In the genomic region with DNA sequence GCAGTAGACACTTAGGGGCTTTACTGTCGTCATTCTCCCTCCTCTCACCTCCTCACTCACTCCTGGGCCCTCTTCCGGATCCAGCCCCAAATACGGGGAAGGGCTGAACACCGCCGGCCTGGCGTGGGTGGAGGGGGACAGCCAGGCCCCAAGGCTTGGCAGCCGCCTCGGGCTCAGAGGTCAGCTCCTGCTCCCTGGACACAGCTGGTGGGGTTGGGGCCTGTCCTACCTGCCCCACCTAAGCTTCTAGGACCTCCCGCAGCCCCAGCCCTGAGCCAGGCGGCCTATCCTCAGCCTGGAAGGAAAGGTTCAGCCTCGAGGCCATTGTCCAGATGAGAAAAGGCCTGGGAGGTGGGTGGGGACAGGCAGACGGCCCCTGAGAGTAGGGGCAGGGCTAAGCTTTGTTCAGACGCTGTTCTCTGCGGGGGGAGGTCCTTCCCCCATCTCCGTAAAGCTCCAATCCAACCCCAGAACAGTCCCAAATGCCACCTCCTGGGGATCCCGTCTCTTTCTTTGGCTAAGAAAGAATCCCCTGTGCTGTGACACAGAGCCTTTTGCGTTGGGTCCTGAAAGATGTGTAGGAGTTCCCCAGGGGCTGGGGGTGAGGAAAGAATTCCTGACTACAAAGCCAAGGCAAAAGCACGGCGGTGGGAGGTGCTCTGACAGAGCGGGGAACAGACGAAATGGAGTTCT, we compare ENCODE assay signal across 8 cellular contexts. TPM values are rescaled to one million over a fixed set of nuclear protein-coding genes. Genes with fewer than 3 reads are reported as not detected.
A peak's percentile ranks its signal among the peaks of the same experiment; 100 is the strongest.
DNase-seq lines count a peak whose midpoint lies in the region; ATAC-seq lines count a peak whose summit lies in the region.

No MANE protein-coding gene starts in this region.

- H3K4me1 Mint-ChIP-seq in activated naive CD8-positive, alpha-beta T cell treated with anti-CD3 and anti-CD28 coated beads for 36 hours, result peaks cover 15% of the 10 kb centered on the region
- peaks cover 11 to 23% of the 10 kb centered on the region in 2 donors for H3K4me1 Mint-ChIP-seq in stimulated activated naive B cell treated with anti-CD40 and anti-IgM and Interleukin-4, amounts not matched to agents 10 μg/mL and 1 μg/mL and 100 μg/mL, for 72 hours

- H3K27ac Mint-ChIP-seq in activated naive CD8-positive, alpha-beta T cell treated with anti-CD3 and anti-CD28 coated beads for 36 hours, result no peak overlapping the region
- H3K27ac Mint-ChIP-seq in stimulated activated naive B cell treated with anti-CD40 and anti-IgM and Interleukin-4, amounts not matched to agents 10 μg/mL and 1 μg/mL and 100 μg/mL, for 72 hours, result peak overlapping the region; percentile 79

- no peaks in the 10 kb centered on the region for H3K27me3 Mint-ChIP-seq in activated naive CD8-positive, alpha-beta T cell treated with anti-CD3 and anti-CD28 coated beads for 36 hours
- H3K27me3 Mint-ChIP-seq in stimulated activated naive B cell treated with anti-CD40 and anti-IgM and Interleukin-4, amounts not matched to agents 10 μg/mL and 1 μg/mL and 100 μg/mL, for 72 hours, result no peaks in the 10 kb centered on the region

- no peak for ATAC-seq in stimulated activated naive B cell treated with anti-CD40 and anti-IgM and Interleukin-4, amounts not matched to agents 10 μg/mL and 1 μg/mL and 100 μg/mL, for 72 hours (replicated peaks)

- 1% methylated on average over 20 of the region's 21 CpGs for WGBS in HUES64
- no CpG with 5 or more reads among the region's 21 CpGs for WGBS in iPS DF 6.9 (ENCODE audit: insufficient coverage, insufficient read length)

- H3K9me3 ChIP-seq in HUES64 (ENCODE audit: insufficient read depth, low read depth, low read length) (no peaks in the 10 kb centered on the region), iPS DF 6.9 (ENCODE audit: control insufficient read depth, insufficient read depth, low read length) (no peaks in the 10 kb centered on the region)

- H3K27ac ChIP-seq in HUES64 (ENCODE audit: low read depth, low read length) (peak overlapping the region; percentile 99), iPS DF 6.9 (ENCODE audit: low read length) (peak overlapping the region; percentile 16)

- H3K27me3 ChIP-seq in HUES64 (ENCODE audit: insufficient read depth, low read length) (no peaks in the 10 kb centered on the region), iPS DF 6.9 (ENCODE audit: control insufficient read depth, insufficient read depth, low read length) (no peaks in the 10 kb centered on the region)

- H3K4me1 ChIP-seq in HUES64 (ENCODE audit: insufficient read depth, low read length) (peaks cover 11% of the 10 kb centered on the region), iPS DF 6.9 (ENCODE audit: control insufficient read depth, insufficient read depth, low read length) (peaks cover 3% of the 10 kb centered on the region)

- no peak for DNase-seq in activated naive CD8-positive, alpha-beta T cell treated with anti-CD3 and anti-CD28 coated beads for 36 hours
- peak; percentile 91 for DNase-seq in iPS DF 6.9 (ENCODE audit: low read depth, low spot score)
- DNase-seq in stimulated activated naive B cell treated with anti-CD40 and anti-IgM and Interleukin-4, amounts not matched to agents 10 μg/mL and 1 μg/mL and 100 μg/mL, for 72 hours, result no peak
- no peak for DNase-seq in NAMALWA (ENCODE audit: low spot score)
- no peak for DNase-seq in mesenteric fat pad (ENCODE audit: low spot score)
- no peak for DNase-seq in SW 1271 (lab: John Stamatoyannopoulos, UW)
- no peak for DNase-seq in activated CD4-positive, alpha-beta T cell treated with anti-CD3 and anti-CD28 coated beads, Interleukin-2, amount 50 U/mL, for 1 hour

- peak overlapping the region; percentile 90 for H3K9ac ChIP-seq in HUES64 (ENCODE audit: low read depth, low read length)

- H3K36me3 ChIP-seq in HUES64 (ENCODE audit: insufficient read depth, low read length), result no peaks in the 10 kb centered on the region
- no peaks in the 10 kb centered on the region for H3K36me3 ChIP-seq in iPS DF 6.9 (ENCODE audit: control insufficient read depth, insufficient read depth, low read length)

- no peaks in the 10 kb centered on the region for H3K36me3 Mint-ChIP-seq in activated naive CD8-positive, alpha-beta T cell treated with anti-CD3 and anti-CD28 coated beads for 36 hours
- H3K36me3 Mint-ChIP-seq in stimulated activated naive B cell treated with anti-CD40 and anti-IgM and Interleukin-4, amounts not matched to agents 10 μg/mL and 1 μg/mL and 100 μg/mL, for 72 hours, result peaks cover 0 to 3% of the 10 kb centered on the region in 2 donors

- H3K4me3 Mint-ChIP-seq in activated naive CD8-positive, alpha-beta T cell treated with anti-CD3 and anti-CD28 coated beads for 36 hours, result peak overlapping the region; percentile 60
- H3K4me3 Mint-ChIP-seq in stimulated activated naive B cell treated with anti-CD40 and anti-IgM and Interleukin-4, amounts not matched to agents 10 μg/mL and 1 μg/mL and 100 μg/mL, for 72 hours, result peak overlapping the region; percentile 77 to 78

- H3K4me3 ChIP-seq in HUES64 (ENCODE audit: low read length) (peak overlapping the region; percentile 67), iPS DF 6.9 (ENCODE audit: low read length) (peak overlapping the region; percentile 28; the same call in 1 of the 2 replicates)

- H3K9me3 Mint-ChIP-seq in activated naive CD8-positive, alpha-beta T cell treated with anti-CD3 and anti-CD28 coated beads for 36 hours, result no peaks in the 10 kb centered on the region
- H3K9me3 Mint-ChIP-seq in stimulated activated naive B cell treated with anti-CD40 and anti-IgM and Interleukin-4, amounts not matched to agents 10 μg/mL and 1 μg/mL and 100 μg/mL, for 72 hours, result no peaks in the 10 kb centered on the region

RNA-seq across cellular contexts. Expression of gene LLGL1, which starts 0.9 kb away (rescaled TPM):
- polyA plus RNA-seq in HUES64 (2013, experiment 1 of 2), result 52.6 TPM
- 52.4 TPM for polyA plus RNA-seq in HUES64 (2013, experiment 2 of 2)
- 10 to 100 TPM; 13.7 to 15.2 TPM for total RNA-seq in activated naive CD8-positive, alpha-beta T cell treated with anti-CD3 and anti-CD28 coated beads for 36 hours
- 12.0 TPM for total RNA-seq in mesenteric fat pad

RNA-seq across cellular contexts. Expression of gene FLII, which starts 34.0 kb away (rescaled TPM):
- 136 TPM for polyA plus RNA-seq in HUES64 (2013, experiment 1 of 2)
- 148 TPM for polyA plus RNA-seq in HUES64 (2013, experiment 2 of 2)
- total RNA-seq in activated naive CD8-positive, alpha-beta T cell treated with anti-CD3 and anti-CD28 coated beads for 36 hours, result 100 to 1,000 TPM; 237 to 242 TPM
- total RNA-seq in mesenteric fat pad, result 269 TPM

RNA-seq across cellular contexts. Expression of gene MIEF2, which starts 35.9 kb away (rescaled TPM):
- polyA plus RNA-seq in HUES64 (2013, experiment 1 of 2), result 6.5 TPM
- polyA plus RNA-seq in HUES64 (2013, experiment 2 of 2), result 6.0 TPM
- 1 to 10 TPM; 3.2 to 4.3 TPM for total RNA-seq in activated naive CD8-positive, alpha-beta T cell treated with anti-CD3 and anti-CD28 coated beads for 36 hours
- 4.6 TPM for total RNA-seq in mesenteric fat pad

RNA-seq across cellular contexts. Expression of gene ALKBH5, which starts 40.9 kb away (rescaled TPM):
- polyA plus RNA-seq in HUES64 (2013, experiment 1 of 2), result 39.6 TPM
- polyA plus RNA-seq in HUES64 (2013, experiment 2 of 2), result 41.3 TPM
- total RNA-seq in activated naive CD8-positive, alpha-beta T cell treated with anti-CD3 and anti-CD28 coated beads for 36 hours, result 100 to 1,000 TPM; 163 TPM
- 86.9 TPM for total RNA-seq in mesenteric fat pad
